8 cellular contexts compared by ENCODE assay signal in genomic region chrX:53714580-53715335, GRCh38. TPM values are rescaled to one million over a fixed set of nuclear protein-coding genes. Genes with fewer than 3 reads are reported as not detected.
A peak's percentile ranks its signal among the peaks of the same experiment; 100 is the strongest.
DNase-seq lines count a peak whose midpoint lies in the region; ATAC-seq and TF ChIP-seq lines count a peak whose summit lies in the region.

No MANE protein-coding gene starts in this region.

- peak overlapping the region; percentile 75 for H3K4me3 Mint-ChIP-seq in activated T-cell treated with anti-CD3 and anti-CD28 coated beads, Interleukin-2, amount 50 U/mL, for 24 hours
- H3K4me3 Mint-ChIP-seq in type B pancreatic cell: peak overlapping the region; percentile 13

- TF ChIP-seq CTCF in left lung (IDR thresholded peaks at IDR 0.05) (no peak), type B pancreatic cell (conservative IDR thresholded peaks at IDR 0.05) (no peak)

- H3K4me3 ChIP-seq in left lung: no peak overlapping the region

- ATAC-seq in GM18519 (IDR thresholded peaks at IDR 0.05; ENCODE audit: low FRiP score, unreplicated experiment) (peak; percentile 41), HG02678 (IDR thresholded peaks at IDR 0.05; ENCODE audit: unreplicated experiment) (peak; percentile 76), left lung (peak; percentile 90)

- H3K27ac Mint-ChIP-seq in activated T-cell treated with anti-CD3 and anti-CD28 coated beads, Interleukin-2, amount 50 U/mL, for 24 hours: peak overlapping the region; percentile 96
- H3K27ac Mint-ChIP-seq in type B pancreatic cell: peak overlapping the region; percentile 21

- intact Hi-C loops in left lung (cut with DNase I): no loop called here

- peaks cover 67% of the 10 kb centered on the region for H3K4me1 Mint-ChIP-seq in activated T-cell treated with anti-CD3 and anti-CD28 coated beads, Interleukin-2, amount 50 U/mL, for 24 hours (ENCODE audit: low read depth)
- no peaks in the 10 kb centered on the region for H3K4me1 Mint-ChIP-seq in type B pancreatic cell (ENCODE audit: unreplicated experiment)

- H3K36me3 Mint-ChIP-seq in activated T-cell treated with anti-CD3 and anti-CD28 coated beads, Interleukin-2, amount 50 U/mL, for 24 hours (ENCODE audit: low read depth): peaks cover 24% of the 10 kb centered on the region
- H3K36me3 Mint-ChIP-seq in type B pancreatic cell: no peaks in the 10 kb centered on the region

- no peaks in the 10 kb centered on the region for H3K27me3 ChIP-seq in left lung

- H3K9me3 Mint-ChIP-seq in activated T-cell treated with anti-CD3 and anti-CD28 coated beads, Interleukin-2, amount 50 U/mL, for 24 hours: no peaks in the 10 kb centered on the region
- peaks cover 4% of the 10 kb centered on the region for H3K9me3 Mint-ChIP-seq in type B pancreatic cell

- no peaks in the 10 kb centered on the region for H3K9me3 ChIP-seq in left lung

- DNase-seq in NOMO-1 treated with DMSO at 0.1 percent for 48 hours (lab: John Stamatoyannopoulos, UW; ENCODE audit: unreplicated experiment): peak; percentile 68
- DNase-seq in activated T-cell treated with anti-CD3 and anti-CD28 coated beads, Interleukin-2, amount 50 U/mL, for 24 hours: peak; percentile 71
- peak in 1 of 2 donors; percentile 39 for DNase-seq in left lung
- no peak for DNase-seq in type B pancreatic cell (ENCODE audit: extremely low spot score, unreplicated experiment)
- no peak for DNase-seq in NCI-H1092 treated with DMSO at 0.1 percent for 48 hours (lab: John Stamatoyannopoulos, UW)
- DNase-seq in NCI-H1436 treated with DMSO at 0.1 percent for 48 hours (lab: John Stamatoyannopoulos, UW): no peak

- H3K27ac ChIP-seq in left lung: no peak overlapping the region

- H3K4me1 ChIP-seq in left lung: no peaks in the 10 kb centered on the region

- peaks cover 10% of the 10 kb centered on the region for H3K27me3 Mint-ChIP-seq in activated T-cell treated with anti-CD3 and anti-CD28 coated beads, Interleukin-2, amount 50 U/mL, for 24 hours
- no peaks in the 10 kb centered on the region for H3K27me3 Mint-ChIP-seq in type B pancreatic cell

- no peaks in the 10 kb centered on the region for H3K36me3 ChIP-seq in left lung

RNA-seq across cellular contexts. Expression of gene HUWE1, which starts 28.2 kb away (rescaled TPM):
- 100 to 1,000 TPM; 163 to 200 TPM for total RNA-seq in left lung
- total RNA-seq in type B pancreatic cell (ENCODE audit: low replicate concordance): 205 and 209 TPM in 2 replicates

Comparison
In these comparisons a context has a peak if more than half of its experiments do, and no peak if none do; other contexts are left out.
1. DNase-seq: peak in NOMO-1 treated with DMSO at 0.1 percent for 48 hours (single experiment) and activated T-cell treated with anti-CD3 and anti-CD28 coated beads, Interleukin-2, amount 50 U/mL, for 24 hours (single experiment); none in type B pancreatic cell (single experiment), NCI-H1092 treated with DMSO at 0.1 percent for 48 hours (single experiment) and NCI-H1436 treated with DMSO at 0.1 percent for 48 hours (single experiment).
2. Peak in every context shown above with its lines, with median percentiles within 50 percentile points of each other: ATAC-seq.